8 cellular contexts compared by ENCODE assay signal in genomic region chr19:7926727-7927604, GRCh38. TPM values are rescaled to one million over a fixed set of nuclear protein-coding genes. Genes with fewer than 3 reads are reported as not detected.
DNase-seq lines count a peak whose midpoint lies in the region; ATAC-seq and TF ChIP-seq lines count a peak whose summit lies in the region.

No MANE protein-coding gene starts in this region.

- no peak overlapping the region for H3K23ac ChIP-seq in IMR-90 (ENCODE audit: low read depth, low read length)
- no peak overlapping the region for H3K23ac ChIP-seq in trophoblast cell (ENCODE audit: low read length)

- peak overlapping the region; percentile 84; the same call in 1 of the 2 replicates for H3K4ac ChIP-seq in IMR-90 (ENCODE audit: low read depth, low read length)
- H3K4ac ChIP-seq in trophoblast cell (ENCODE audit: low read depth, low read length): no peak overlapping the region

- peak overlapping the region; percentile 92 for H2AK9ac ChIP-seq in IMR-90 (replicated peaks; ENCODE audit: low read depth, low read length, poor library complexity)

- ATAC-seq in IMR-90 (ENCODE audit: low read depth): no peak

- DNase-seq in CD4-positive, alpha-beta memory T cell: no peak
- DNase-seq in IMR-90 (no peak), dorsolateral prefrontal cortex (no peak), nephron progenitor cell (no peak), KBM-7 (no peak), trophoblast cell (no peak), GOT3 (lab: John Stamatoyannopoulos, UW) (no peak), H7 (no peak)

- no peak overlapping the region for H3K27ac ChIP-seq in CD4-positive, alpha-beta memory T cell (ENCODE audit: low read depth, low read length)
- H3K27ac ChIP-seq in IMR-90 (ENCODE audit: insufficient read depth, low read length): no peak overlapping the region
- peak overlapping the region in 54 of 59 donors; percentile 9 to 93 (median 81) for H3K27ac ChIP-seq in dorsolateral prefrontal cortex
- H3K27ac ChIP-seq in trophoblast cell (ENCODE audit: low read depth, low read length): no peak overlapping the region

- H4K91ac ChIP-seq in IMR-90 (ENCODE audit: insufficient read depth, low read depth, low read length) (0 out of 2 replicates have a peak overlapping the region, but pooled peaks have one; percentile 49), trophoblast cell (ENCODE audit: low read depth, low read length) (no peak overlapping the region)

- no peaks in the 10 kb centered on the region for H3K27me3 Mint-ChIP-seq in CD4-positive, alpha-beta memory T cell
- H3K27me3 Mint-ChIP-seq in nephron progenitor cell (ENCODE audit: low read depth, poor library complexity): no peaks in the 10 kb centered on the region

- peaks cover 0 to 19% of the 10 kb centered on the region in 2 donors for H3K36me3 Mint-ChIP-seq in CD4-positive, alpha-beta memory T cell
- peaks cover 4% of the 10 kb centered on the region for H3K36me3 Mint-ChIP-seq in nephron progenitor cell (ENCODE audit: low read depth)

- H2AFZ ChIP-seq in IMR-90 (replicated peaks; ENCODE audit: low read length, poor library complexity) (peak overlapping the region; percentile 96), trophoblast cell (ENCODE audit: insufficient read depth, low read length, poor library complexity) (no peak overlapping the region)

- H2BK20ac ChIP-seq in IMR-90 (ENCODE audit: low read depth, low read length): no peak overlapping the region

- H3K9ac ChIP-seq in IMR-90 (ENCODE audit: low read depth, low read length) (no peak overlapping the region), trophoblast cell (ENCODE audit: low read length) (no peak overlapping the region)

- H3K36me3 ChIP-seq in CD4-positive, alpha-beta memory T cell (ENCODE audit: insufficient read depth, low read length): peaks cover 19% of the 10 kb centered on the region
- H3K36me3 ChIP-seq in IMR-90 (ENCODE audit: control insufficient read depth, insufficient read depth, low read length): peaks cover 21% of the 10 kb centered on the region
- H3K36me3 ChIP-seq in trophoblast cell (ENCODE audit: control insufficient read depth in 1 of 2, insufficient read depth in 2 of 2, low read length in 2 of 2): peaks cover 37 to 38% of the 10 kb centered on the region in 2 experiments
- peaks cover 4% of the 10 kb centered on the region for H3K36me3 ChIP-seq in H7 (replicated peaks; ENCODE audit: control insufficient read depth, insufficient read depth, low read length)

- H3K4me1 ChIP-seq in CD4-positive, alpha-beta memory T cell (ENCODE audit: insufficient read depth, low read length): peaks cover 13% of the 10 kb centered on the region
- H3K4me1 ChIP-seq in IMR-90 (ENCODE audit: control insufficient read depth, insufficient read depth, low read length): peaks cover 21% of the 10 kb centered on the region
- peaks cover 8 to 11% of the 10 kb centered on the region in 2 experiments for H3K4me1 ChIP-seq in trophoblast cell (ENCODE audit: control insufficient read depth in 1 of 2, insufficient read depth in 2 of 2, low read length in 2 of 2)

- H3K79me1 ChIP-seq in IMR-90 (ENCODE audit: low read depth in 1 of 2, low read length in 2 of 2) (peaks cover 7 to 14% of the 10 kb centered on the region in 2 experiments; a peak in 3 of 4 replicates), trophoblast cell (ENCODE audit: low read length) (peaks cover 2% of the 10 kb centered on the region)

- CTCF ChIA-PET in CD4-positive, alpha-beta memory T cell (lab: Charles Lee; ENCODE audit: partially characterized antibody): interaction anchor here (0.6 to 1.5 kb wide), 3 partner anchors 9 to 578 kb away, joined by 4 to 6 read pairs (median 4); no protein-coding TSS in a partner anchor
- CTCF ChIA-PET in IMR-90 (lab: Yijun Ruan, JAX): no interaction called here

- WGBS in IMR-90 (ENCODE audit: extremely low coverage in 2 of 2, insufficient read length in 1 of 2), 2 experiments: 85% methylated on average over 15 of the region's 32 CpGs; no CpG with 5 or more reads in 1 of the 2 experiments
- no CpG with 5 or more reads among the region's 32 CpGs for WGBS in trophoblast cell (ENCODE audit: extremely low coverage, insufficient coverage, insufficient read length)

- in situ Hi-C loops in IMR-90 (cut with MboI; ENCODE audit: low sequenced_read_pairs) (no loop called here), KBM-7 (cut with MboI; ENCODE audit: low pct_unique_long_range_greater_than_20kb, low sequenced_read_pairs) (no loop called here)

- peaks cover 9% of the 10 kb centered on the region; the same call in 1 of the 2 replicates for H3K9me1 ChIP-seq in IMR-90 (ENCODE audit: insufficient read depth, low read length)

- TF ChIP-seq CTCF in IMR-90 (conservative IDR thresholded peaks at IDR 0.05; ENCODE audit: low read depth, low read length) (no peak), dorsolateral prefrontal cortex (IDR thresholded peaks at IDR 0.05 in 54 of 56, conservative IDR thresholded peaks at IDR 0.05 in 2 of 56; ENCODE audit: low read depth in 1 of 56, partially characterized antibody in 56 of 56) (no peak), nephron progenitor cell (IDR thresholded peaks at IDR 0.05) (no peak)

- H4K8ac ChIP-seq in IMR-90 (ENCODE audit: low read depth in 2 of 2, low read length in 2 of 2) (no peak overlapping the region), trophoblast cell (ENCODE audit: low read depth, low read length) (no peak overlapping the region)

- no peak for TF ChIP-seq POLR2A in IMR-90 (IDR thresholded peaks at IDR 0.05; ENCODE audit: low read depth, low read length)

- no peaks in the 10 kb centered on the region for H3K27me3 ChIP-seq in CD4-positive, alpha-beta memory T cell (ENCODE audit: insufficient read depth, low read length)
- no peaks in the 10 kb centered on the region for H3K27me3 ChIP-seq in IMR-90 (ENCODE audit: control insufficient read depth, insufficient read depth, low read length)
- H3K27me3 ChIP-seq in dorsolateral prefrontal cortex: no peaks in the 10 kb centered on the region
- no peaks in the 10 kb centered on the region for H3K27me3 ChIP-seq in trophoblast cell (ENCODE audit: insufficient read depth, low read length)
- H3K27me3 ChIP-seq in H7 (ENCODE audit: control insufficient read depth, insufficient read depth, low read length): no peaks in the 10 kb centered on the region

- no peaks in the 10 kb centered on the region for H3K9me3 Mint-ChIP-seq in CD4-positive, alpha-beta memory T cell
- H3K9me3 Mint-ChIP-seq in nephron progenitor cell: no peaks in the 10 kb centered on the region

- no peak overlapping the region for H4K5ac ChIP-seq in IMR-90 (ENCODE audit: low read depth, low read length)

- H3K9me3 ChIP-seq in CD4-positive, alpha-beta memory T cell (ENCODE audit: control insufficient read depth in 1 of 2, low read length in 2 of 2): no peaks in the 10 kb centered on the region
- H3K9me3 ChIP-seq in IMR-90 (ENCODE audit: control insufficient read depth, insufficient read depth, low read length): no peaks in the 10 kb centered on the region
- no peaks in the 10 kb centered on the region for H3K9me3 ChIP-seq in trophoblast cell (ENCODE audit: insufficient read depth, low read depth, low read length)

- no peak overlapping the region for H3K4me3 ChIP-seq in CD4-positive, alpha-beta memory T cell (ENCODE audit: low read length in 2 of 2)
- H3K4me3 ChIP-seq in IMR-90 (ENCODE audit: insufficient read depth, low read depth, low read length) (no peak overlapping the region), dorsolateral prefrontal cortex (peak overlapping the region in 29 of 59 donors; percentile 13 to 74 (median 56)), trophoblast cell (ENCODE audit: low read depth, low read length) (no peak overlapping the region), H7 (ENCODE audit: insufficient read depth, low read depth, low read length) (no peak overlapping the region)

- intact Hi-C loops in CD4-positive, alpha-beta memory T cell (cut with micrococcal nuclease): no loop called here
- intact Hi-C loops in IMR-90 (cut with micrococcal nuclease): no loop called here
- intact Hi-C loops in dorsolateral prefrontal cortex (cut with DNase I): loop anchor here in 1 of 2 donors (10.0 kb wide), 1 partner anchor 242 kb away; the partner anchor contains the start of gene TRAPPC5

- no peak overlapping the region for H4K12ac ChIP-seq in trophoblast cell (ENCODE audit: low read depth, low read length)

- H2BK12ac ChIP-seq in trophoblast cell (ENCODE audit: low read length): no peak overlapping the region

- dilution Hi-C loops in IMR-90 (cut with HindIII; ENCODE audit: low sequenced_read_pairs, unreplicated experiment): no loop called here

- BruUV-seq in IMR-90 (replicated peaks; lab: Mats Ljungman, UMichigan): no TSS peak

- no peak overlapping the region for H2BK5ac ChIP-seq in IMR-90 (ENCODE audit: low read depth, low read length, poor library complexity, severe bottlenecking)
- H2BK5ac ChIP-seq in trophoblast cell (ENCODE audit: low read depth, low read length, poor library complexity): no peak overlapping the region

- peaks cover 1 to 31% (median 18%) of the 10 kb centered on the region in 4 donors for H3K4me1 Mint-ChIP-seq in CD4-positive, alpha-beta memory T cell
- H3K4me1 Mint-ChIP-seq in nephron progenitor cell: peaks cover 28% of the 10 kb centered on the region

- H3K56ac ChIP-seq in IMR-90 (ENCODE audit: extremely low read depth, insufficient read depth, low read length): no peak overlapping the region

- H2BK15ac ChIP-seq in IMR-90 (ENCODE audit: low read depth, low read length): no peak overlapping the region

- H3K79me2 ChIP-seq in trophoblast cell (ENCODE audit: control insufficient read depth, insufficient read depth, low read length, poor library complexity): no peaks in the 10 kb centered on the region

- H4K20me1 ChIP-seq in IMR-90 (ENCODE audit: insufficient read depth, low read length): peaks cover 15% of the 10 kb centered on the region

- H3K14ac ChIP-seq in IMR-90 (replicated peaks; ENCODE audit: low read depth, low read length): no peak overlapping the region
- no peak overlapping the region for H3K14ac ChIP-seq in trophoblast cell (ENCODE audit: low read length)

- no peak for TF ChIP-seq RAD21 in IMR-90 (IDR thresholded peaks at IDR 0.05; ENCODE audit: low read length)

- POLR2A ChIA-PET in CD4-positive, alpha-beta memory T cell (lab: Charles Lee; ENCODE audit: partially characterized antibody): interaction anchor here (1.5 kb wide), 2 partner anchors 9 to 17 kb away, joined by 5 to 8 read pairs; no protein-coding TSS in a partner anchor
- POLR2A ChIA-PET in IMR-90 (lab: Charles Lee; ENCODE audit: unreplicated experiment): interaction anchor here (0.6 kb wide), 2 partner anchors 228 to 293 kb away, joined by 5 to 9 read pairs; no protein-coding TSS in a partner anchor

- H3K27ac Mint-ChIP-seq in CD4-positive, alpha-beta memory T cell: peak overlapping the region in 2 of 7 donors; percentile 60 to 83
- H3K27ac Mint-ChIP-seq in nephron progenitor cell: peak overlapping the region; percentile 84

- H2AK5ac ChIP-seq in IMR-90 (ENCODE audit: low read depth, low read length) (peak overlapping the region; percentile 81; the same call in 1 of the 2 replicates), trophoblast cell (ENCODE audit: low read length) (no peak overlapping the region)

- peak overlapping the region; percentile 17 to 73 (median 42) for H3K4me3 Mint-ChIP-seq in CD4-positive, alpha-beta memory T cell
- H3K4me3 Mint-ChIP-seq in nephron progenitor cell: peak overlapping the region; percentile 82

- H2BK120ac ChIP-seq in IMR-90 (ENCODE audit: low read depth, low read length): no peak overlapping the region
- no peak overlapping the region for H2BK120ac ChIP-seq in trophoblast cell (ENCODE audit: insufficient read depth, low read length, poor library complexity)

- H3K4me2 ChIP-seq in IMR-90 (ENCODE audit: low read depth, low read length): peak overlapping the region; percentile 84; the same call in 1 of the 2 replicates
- no peak overlapping the region for H3K4me2 ChIP-seq in trophoblast cell (ENCODE audit: low read length)

- H3K18ac ChIP-seq in IMR-90 (ENCODE audit: low read depth, low read length) (no peak overlapping the region), trophoblast cell (ENCODE audit: low read length) (no peak overlapping the region)

RNA-seq across cellular contexts. Expression of gene CTXN1, which starts 1.0 kb away (rescaled TPM):
- total RNA-seq in CD4-positive, alpha-beta memory T cell: not detected
- polyA plus RNA-seq in CD4-positive, alpha-beta memory T cell: not detected
- total RNA-seq in IMR-90 (2012; rRNA removed): 0.36 and 0.56 TPM in 2 replicates
- 7.4 and 12.8 TPM in 2 replicates for polyA plus RNA-seq in IMR-90 (2012; rRNA removed)
- polyA plus RNA-seq in IMR-90 (2012; cell fraction: cytosol; rRNA removed): 8.1 and 17.5 TPM in 2 replicates
- 3.9 and 11.2 TPM in 2 replicates for polyA plus RNA-seq in IMR-90 (2012; cell fraction: nucleus; rRNA removed; ENCODE audit: low replicate concordance)
- total RNA-seq in dorsolateral prefrontal cortex: 100 to 1,000 TPM in 78 of 120 experiments, 10 to 100 TPM in 42; 38.0 to 212 (median 112) TPM
- polyA plus RNA-seq in trophoblast cell (2013): 21.5 and 23.0 TPM in 2 replicates
- 5.0 and 10.7 TPM in 2 replicates for total RNA-seq in H7 (2014; rRNA removed; shearing (Covaris generic))

RNA-seq across cellular contexts. Expression of gene SNAPC2, which starts 6.8 kb away (rescaled TPM):
- 10 to 100 TPM; 16.3 to 18.9 TPM for total RNA-seq in CD4-positive, alpha-beta memory T cell
- polyA plus RNA-seq in CD4-positive, alpha-beta memory T cell: 10 to 100 TPM in 1 of 2 donors, 1 to 10 TPM in 1; 9.0 to 22.1 TPM
- total RNA-seq in IMR-90 (2012; rRNA removed) (12.5 TPM in 2 replicates), dorsolateral prefrontal cortex (10 to 100 TPM; 11.3 to 27.9 (median 16.9) TPM)
- polyA plus RNA-seq in IMR-90 (2012; rRNA removed): 29.2 and 34.9 TPM in 2 replicates
- 25.5 and 35.6 TPM in 2 replicates for polyA plus RNA-seq in IMR-90 (2012; cell fraction: cytosol; rRNA removed)
- polyA plus RNA-seq in IMR-90 (2012; cell fraction: nucleus; rRNA removed; ENCODE audit: low replicate concordance): 14.1 and 27.5 TPM in 2 replicates
- polyA plus RNA-seq in trophoblast cell (2013): 16.9 and 18.3 TPM in 2 replicates
- 25.5 and 25.9 TPM in 2 replicates for total RNA-seq in H7 (2014; rRNA removed; shearing (Covaris generic))

RNA-seq across cellular contexts. Expression of gene TGFBR3L, which starts 12.3 kb away (rescaled TPM):
- total RNA-seq in CD4-positive, alpha-beta memory T cell: under 1 TPM; 0.93 to 1.00 TPM
- polyA plus RNA-seq in CD4-positive, alpha-beta memory T cell: not detected
- total RNA-seq in IMR-90 (2012; rRNA removed) (not detected in 2 replicates), dorsolateral prefrontal cortex (10 to 100 TPM in 119 of 120 experiments, 1 to 10 TPM in 1; 9.8 to 66.3 (median 34.6) TPM)
- 0.94 and 2.2 TPM in 2 replicates for polyA plus RNA-seq in IMR-90 (2012; rRNA removed)
- 3.5 and 4.4 TPM in 2 replicates for polyA plus RNA-seq in IMR-90 (2012; cell fraction: cytosol; rRNA removed)
- 1.9 and 3.1 TPM in 2 replicates for polyA plus RNA-seq in IMR-90 (2012; cell fraction: nucleus; rRNA removed; ENCODE audit: low replicate concordance)
- polyA plus RNA-seq in trophoblast cell (2013): 0.64 and 0.90 TPM in 2 replicates
- total RNA-seq in H7 (2014; rRNA removed; shearing (Covaris generic)): 1.7 TPM in 1 of 2 replicates, not detected in the other

RNA-seq across cellular contexts. Expression of gene TIMM44, which starts 16.5 kb away (rescaled TPM):
- 10 to 100 TPM; 71.6 to 71.9 TPM for total RNA-seq in CD4-positive, alpha-beta memory T cell
- polyA plus RNA-seq in CD4-positive, alpha-beta memory T cell: 10 to 100 TPM; 11.6 to 15.4 TPM
- total RNA-seq in IMR-90 (2012; rRNA removed) (37.6 and 43.0 TPM in 2 replicates), dorsolateral prefrontal cortex (100 to 1,000 TPM in 1 of 120 experiments, 10 to 100 TPM in 119; 34.5 to 109 (median 53.7) TPM)
- 52.3 and 65.3 TPM in 2 replicates for polyA plus RNA-seq in IMR-90 (2012; rRNA removed)
- 34.9 and 59.4 TPM in 2 replicates for polyA plus RNA-seq in IMR-90 (2012; cell fraction: cytosol; rRNA removed)
- polyA plus RNA-seq in IMR-90 (2012; cell fraction: nucleus; rRNA removed; ENCODE audit: low replicate concordance): 92.3 and 186 TPM in 2 replicates
- polyA plus RNA-seq in trophoblast cell (2013): 55.8 and 58.2 TPM in 2 replicates
- total RNA-seq in H7 (2014; rRNA removed; shearing (Covaris generic)): 110 and 131 TPM in 2 replicates

RNA-seq across cellular contexts. Expression of gene MAP2K7, which starts 23.3 kb away (rescaled TPM):
- total RNA-seq in CD4-positive, alpha-beta memory T cell: 10 to 100 TPM; 59.7 to 62.5 TPM
- polyA plus RNA-seq in CD4-positive, alpha-beta memory T cell: 1 to 10 TPM in 1 of 2 donors, under 1 TPM in 1; 0.57 to 2.5 TPM
- total RNA-seq in IMR-90 (2012; rRNA removed) (3.9 and 4.1 TPM in 2 replicates), dorsolateral prefrontal cortex (10 to 100 TPM; 28.0 to 51.9 (median 39.4) TPM)
- polyA plus RNA-seq in IMR-90 (2012; rRNA removed): 15.6 TPM in 2 replicates
- 4.4 and 11.5 TPM in 2 replicates for polyA plus RNA-seq in IMR-90 (2012; cell fraction: cytosol; rRNA removed)
- polyA plus RNA-seq in IMR-90 (2012; cell fraction: nucleus; rRNA removed; ENCODE audit: low replicate concordance): 49.0 and 68.0 TPM in 2 replicates
- 32.6 and 34.8 TPM in 2 replicates for polyA plus RNA-seq in trophoblast cell (2013)
- 21.1 and 24.3 TPM in 2 replicates for total RNA-seq in H7 (2014; rRNA removed; shearing (Covaris generic))

Comparison
In these comparisons a context has a peak if more than half of its experiments do, and no peak if none do; other contexts are left out.
1. H3K27ac ChIP-seq: peak in dorsolateral prefrontal cortex (54 of 59); none in CD4-positive, alpha-beta memory T cell (single experiment), IMR-90 (single experiment) and trophoblast cell (single experiment).